In the genomic region with DNA sequence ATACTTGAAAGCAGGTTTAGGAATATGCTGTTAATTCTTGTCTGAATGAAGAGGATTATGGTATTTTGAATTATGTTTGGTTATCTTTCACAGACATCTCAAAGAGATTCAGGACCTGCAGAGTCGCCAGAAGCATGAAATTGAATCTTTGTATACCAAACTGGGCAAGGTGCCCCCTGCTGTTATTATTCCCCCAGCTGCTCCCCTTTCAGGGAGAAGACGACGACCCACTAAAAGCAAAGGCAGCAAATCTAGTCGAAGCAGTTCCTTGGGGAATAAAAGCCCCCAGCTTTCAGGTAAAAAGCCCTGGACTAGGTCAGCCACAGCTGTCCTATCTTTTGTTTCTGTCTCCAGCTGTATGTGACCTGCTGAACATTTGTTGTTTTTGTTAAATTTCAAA, we compare ENCODE assay signal across 15 cellular contexts.
"Had no signal": no experiment of that assay in that cellular context is flagged by ENCODE, and none has a peak within 500 bp of the region (broad histone marks: within the 10 kb centered on the region; RNA-seq: fewer than 3 reads in every experiment).

No MANE protein-coding gene starts in this region.

- H3K27ac ChIP-seq: breast epithelium, foreskin keratinocyte, VCaP had no signal

- DNase-seq: activated CD4-positive, alpha-beta T cell treated with anti-CD3 and anti-CD28 coated beads for 48 hours; activated CD8-positive, alpha-beta memory T cell treated with anti-CD3 and anti-CD28 coated beads, Interleukin-2, amount 50 U/mL, for 48 hours; activated CD8-positive, alpha-beta T cell treated with anti-CD3 and anti-CD28 coated beads, Interleukin-2, amount 10 ng/mL, durations not matched to agents 7 days and 5 days; amygdala; head of caudate nucleus; left colon; natural killer cell; occipital lobe; stimulated activated CD4-positive, alpha-beta T cell treated with anti-CD3 and anti-CD28 coated beads, Interleukin-2, amount 100 ng/mL, for 48 hours; stimulated activated naive CD8-positive, alpha-beta T cell treated with anti-CD3 and anti-CD28 coated beads, Interleukin-15, Interleukin-2, amounts not matched to agents 100 U/mL and 50 U/mL, for 24 hours; T-cell had no signal

- H3K27ac Mint-ChIP-seq: activated CD8-positive, alpha-beta T cell treated with anti-CD3 and anti-CD28 coated beads, Interleukin-2, amount 10 ng/mL, durations not matched to agents 7 days and 5 days; natural killer cell had no signal

- H3K4me3 Mint-ChIP-seq: activated CD8-positive, alpha-beta T cell treated with anti-CD3 and anti-CD28 coated beads, Interleukin-2, amount 10 ng/mL, durations not matched to agents 7 days and 5 days; activated naive CD4-positive, alpha-beta T cell treated with anti-CD3 and anti-CD28 coated beads, Interleukin-2, amount 50 U/mL, for 24 hours; natural killer cell; T-cell had no signal

- H3K27me3 ChIP-seq: breast epithelium, foreskin keratinocyte had no signal

- H3K27me3 Mint-ChIP-seq: activated naive CD4-positive, alpha-beta T cell treated with anti-CD3 and anti-CD28 coated beads, Interleukin-2, amount 50 U/mL, for 24 hours; T-cell had no signal

- H3K4me1 Mint-ChIP-seq: activated naive CD4-positive, alpha-beta T cell treated with anti-CD3 and anti-CD28 coated beads, Interleukin-2, amount 50 U/mL, for 24 hours; natural killer cell had no signal

- H3K4me1 ChIP-seq: breast epithelium had no signal

- H3K9me3 ChIP-seq: breast epithelium had no signal

- H3K4me3 ChIP-seq: breast epithelium had no signal

- H3K9me3 Mint-ChIP-seq: activated naive CD4-positive, alpha-beta T cell treated with anti-CD3 and anti-CD28 coated beads, Interleukin-2, amount 50 U/mL, for 24 hours; natural killer cell; T-cell had no signal
